In genomic region chr2:109172556-109173105, GRCh38 we compare ENCODE assay signal across 12 cellular contexts. TPM values are rescaled to one million over a fixed set of nuclear protein-coding genes. Genes with fewer than 3 reads are reported as not detected.
DNase-seq lines count a peak whose midpoint lies in the region; ATAC-seq and TF ChIP-seq lines count a peak whose summit lies in the region.
"Had no signal": no experiment of that assay in that cellular context is flagged by ENCODE, and none has a peak within 500 bp of the region (broad histone marks: within the 10 kb centered on the region; RNA-seq: fewer than 3 reads in every experiment).

No MANE protein-coding gene starts in this region.

- peaks cover 5 to 18% (median 14%) of the 10 kb centered on the region in 7 donors for H3K9me3 Mint-ChIP-seq in CD14-positive monocyte
- H3K9me3 Mint-ChIP-seq: activated CD4-positive, alpha-beta T cell treated with anti-CD3 and anti-CD28 coated beads, Interleukin-2, amount 10 ng/mL, durations not matched to agents 7 days and 5 days; natural killer cell treated with Interleukin-12 subunit alpha and Interleukin-12 subunit beta and Interleukin-15 and Interleukin-18, amount 100 ng/mL, for 72 hours had no signal

- peak overlapping the region; percentile 23 for H3K4me2 ChIP-seq in osteoblast (ENCODE audit: insufficient read depth, low read length)

- peak overlapping the region in 2 of 7 donors; percentile 32 to 39 for H3K27ac Mint-ChIP-seq in CD14-positive monocyte
- H3K27ac Mint-ChIP-seq: activated CD4-positive, alpha-beta T cell treated with anti-CD3 and anti-CD28 coated beads, Interleukin-2, amount 10 ng/mL, durations not matched to agents 7 days and 5 days; natural killer cell treated with Interleukin-12 subunit alpha and Interleukin-12 subunit beta and Interleukin-15 and Interleukin-18, amount 100 ng/mL, for 72 hours had no signal

- H3K9me3 ChIP-seq in esophagus squamous epithelium (no peaks in the 10 kb centered on the region), osteoblast (ENCODE audit: low read depth, low read length) (no peaks in the 10 kb centered on the region), vagina (no peaks in the 10 kb centered on the region)

- no peak for DNase-seq in left ventricle myocardium superior
- DNase-seq in Right ventricle myocardium inferior (ENCODE audit: missing footprints): no peak
- DNase-seq in esophagus squamous epithelium (lab: John Stamatoyannopoulos, UW): no peak
- no peak for DNase-seq in osteoblast (ENCODE audit: insufficient read length, low spot score, missing footprints)
- DNase-seq in vagina (ENCODE audit: extremely low spot score in 2 of 2): no peak
- DNase-seq in CD14-positive monocyte (ENCODE audit: low spot score): no peak
- DNase-seq in occipital lobe (lab: John Stamatoyannopoulos, UW): no peak
- DNase-seq: activated CD4-positive, alpha-beta T cell treated with anti-CD3 and anti-CD28 coated beads, Interleukin-2, amount 10 ng/mL, durations not matched to agents 7 days and 5 days; activated effector memory CD4-positive, alpha-beta T cell treated with anti-CD3 and anti-CD28 coated beads, Interleukin-2, amount 50 U/mL, for 16 hours; spleen had no signal

- no peak overlapping the region for H2AFZ ChIP-seq in osteoblast (ENCODE audit: low read length)

- H4K20me1 ChIP-seq in osteoblast (ENCODE audit: insufficient read depth, low read length): no peaks in the 10 kb centered on the region

- TF ChIP-seq POLR2A in esophagus squamous epithelium (IDR thresholded peaks at IDR 0.05) (no peak), vagina (IDR thresholded peaks at IDR 0.05) (no peak)

- ATAC-seq in left ventricle myocardium superior (peak; percentile 6), Right ventricle myocardium inferior (no peak), GM21717 (IDR thresholded peaks at IDR 0.05; ENCODE audit: unreplicated experiment) (no peak)
- ATAC-seq: natural killer cell treated with Interleukin-12 subunit alpha and Interleukin-12 subunit beta and Interleukin-15 and Interleukin-18, amount 100 ng/mL, for 72 hours had no signal

- intact Hi-C loops in left ventricle myocardium superior (cut with micrococcal nuclease): no loop called here
- intact Hi-C loops in Right ventricle myocardium inferior (cut with DNase I): loop anchor here (5.0 kb wide), 2 partner anchors 40 to 70 kb away; no protein-coding TSS in a partner anchor
- intact Hi-C loops in esophagus squamous epithelium (cut with DNase I): no loop called here
- intact Hi-C loops in vagina (cut with DNase I): loop anchor here (5.0 kb wide), 1 partner anchor 70 kb away; no protein-coding TSS in a partner anchor
- intact Hi-C loops in CD14-positive monocyte (cut with micrococcal nuclease): no loop called here

- H3K36me3 Mint-ChIP-seq in CD14-positive monocyte: no peaks in the 10 kb centered on the region
- H3K36me3 Mint-ChIP-seq: natural killer cell treated with Interleukin-12 subunit alpha and Interleukin-12 subunit beta and Interleukin-15 and Interleukin-18, amount 100 ng/mL, for 72 hours had no signal

- H3K27ac ChIP-seq in esophagus squamous epithelium: peak overlapping the region; percentile 65 to 95 (median 82)
- peak overlapping the region; percentile 93 for H3K27ac ChIP-seq in osteoblast (ENCODE audit: low read depth, low read length)
- H3K27ac ChIP-seq in vagina: peak overlapping the region; percentile 84

- H3K36me3 ChIP-seq in esophagus squamous epithelium (no peaks in the 10 kb centered on the region), osteoblast (ENCODE audit: insufficient read depth, low read length) (peaks cover 3% of the 10 kb centered on the region), vagina (no peaks in the 10 kb centered on the region)
- H3K36me3 ChIP-seq: spleen had no signal

- no peak overlapping the region for H3K4me3 Mint-ChIP-seq in CD14-positive monocyte
- H3K4me3 Mint-ChIP-seq: activated CD4-positive, alpha-beta T cell treated with anti-CD3 and anti-CD28 coated beads, Interleukin-2, amount 10 ng/mL, durations not matched to agents 7 days and 5 days; natural killer cell treated with Interleukin-12 subunit alpha and Interleukin-12 subunit beta and Interleukin-15 and Interleukin-18, amount 100 ng/mL, for 72 hours had no signal

- no peak for TF ChIP-seq CTCF in esophagus squamous epithelium (IDR thresholded peaks at IDR 0.05)
- no peak for TF ChIP-seq CTCF in osteoblast (IDR thresholded peaks at IDR 0.05; ENCODE audit: extremely low read depth, low read depth, low read length)
- TF ChIP-seq CTCF in vagina (IDR thresholded peaks at IDR 0.05): no peak
- TF ChIP-seq CTCF in CD14-positive monocyte (IDR thresholded peaks at IDR 0.05): no peak

- peaks cover 0 to 56% (median 27%) of the 10 kb centered on the region in 3 donors for H3K4me1 ChIP-seq in esophagus squamous epithelium
- peaks cover 44% of the 10 kb centered on the region for H3K4me1 ChIP-seq in osteoblast (ENCODE audit: insufficient read depth, low read length)
- H3K4me1 ChIP-seq in vagina: peaks cover 58% of the 10 kb centered on the region

- H3K4me1 Mint-ChIP-seq in CD14-positive monocyte: no peaks in the 10 kb centered on the region

- H3K4me3 ChIP-seq in esophagus squamous epithelium (no peak overlapping the region), osteoblast (ENCODE audit: insufficient read depth, low read length) (peak overlapping the region; percentile 33), vagina (no peak overlapping the region)
- H3K4me3 ChIP-seq: spleen had no signal

- H3K79me2 ChIP-seq in osteoblast (ENCODE audit: insufficient read depth, low read length): peaks cover 68% of the 10 kb centered on the region

- H3K27me3 ChIP-seq in esophagus squamous epithelium (peaks cover 0 to 4% (median 0%) of the 10 kb centered on the region in 4 donors), osteoblast (ENCODE audit: insufficient read depth, low read length) (no peaks in the 10 kb centered on the region), vagina (no peaks in the 10 kb centered on the region)

- WGBS in esophagus squamous epithelium, 2 donors: 65 to 73% methylated on average over 4 to 6 of the region's 7 CpGs

- H3K27me3 Mint-ChIP-seq in CD14-positive monocyte (ENCODE audit: low read depth in 3 of 3): peaks cover 5 to 22% (median 20%) of the 10 kb centered on the region in 3 donors

RNA-seq across cellular contexts. Expression of gene SH3RF3, which starts 43.6 kb away (rescaled TPM):
- total RNA-seq in left ventricle myocardium superior: 7.4 TPM
- total RNA-seq in Right ventricle myocardium inferior: 8.0 TPM
- total RNA-seq in esophagus squamous epithelium: 1 to 10 TPM; 2.4 to 5.5 (median 2.9) TPM
- total RNA-seq in osteoblast: 14.7 and 14.8 TPM in 2 replicates
- 10.8 TPM for total RNA-seq in vagina
- polyA plus RNA-seq in CD14-positive monocyte: under 1 TPM; 0.25 to 0.34 TPM
- 12.3 TPM for total RNA-seq in occipital lobe

Comparison
In these comparisons a context has a peak if more than half of its experiments do, and no peak if none do; other contexts are left out.
1. intact Hi-C loops: an anchor here in Right ventricle myocardium inferior (5.0 kb wide) and vagina (5.0 kb wide); none called in left ventricle myocardium superior, esophagus squamous epithelium and CD14-positive monocyte.